In genomic region chr13:95756072-95756471, GRCh38 we compare ENCODE assay signal across 2 cellular contexts.
A peak's percentile ranks its signal among the peaks of the same experiment; 100 is the strongest.
TF ChIP-seq lines count a peak whose summit lies in the region.

No MANE protein-coding gene starts in this region.

TF ChIP-seq in Ishikawa, 13 proteins besides CTCF, POLR2A, EP300 and RAD21:
- TF ChIP-seq NFIC (IDR thresholded peaks at IDR 0.05) (no peak), CEBPB (IDR thresholded peaks at IDR 0.05) (peak; percentile 58)

TF ChIP-seq in HepG2, 621 proteins besides CTCF, POLR2A, EP300 and RAD21:
- TF ChIP-seq NR0B2 (CRISPR knock-in tag; IDR thresholded peaks at IDR 0.05): no peak
- TF ChIP-seq CEBPG (CRISPR knock-in tag; IDR thresholded peaks at IDR 0.05): 0 out of 2 replicates have a peak, but pooled peaks have one; percentile 6
- TF ChIP-seq ZNF263 (CRISPR knock-in tag; IDR thresholded peaks at IDR 0.05): no peak
- no peak for TF ChIP-seq HIVEP1 (CRISPR knock-in tag; IDR thresholded peaks at IDR 0.05)
- TF ChIP-seq CEBPB (IDR thresholded peaks at IDR 0.05; ENCODE audit: borderline replicate concordance, low read depth, low read length): peak; percentile 16; the same call in 1 of the 2 replicates
- TF ChIP-seq REPIN1 (CRISPR knock-in tag; IDR thresholded peaks at IDR 0.05; ENCODE audit: borderline replicate concordance, low read depth): no peak
- TF ChIP-seq MED1 (CRISPR knock-in tag; IDR thresholded peaks at IDR 0.05): no peak
- no peak for TF ChIP-seq TFDP1 (CRISPR knock-in tag; IDR thresholded peaks at IDR 0.05; ENCODE audit: borderline replicate concordance)
- TF ChIP-seq PCBP1 (IDR thresholded peaks at IDR 0.05; ENCODE audit: borderline replicate concordance, low read depth, low read length): no peak
- TF ChIP-seq PITX1 (CRISPR knock-in tag; IDR thresholded peaks at IDR 0.05): no peak
- TF ChIP-seq JDP2 (CRISPR knock-in tag; IDR thresholded peaks at IDR 0.05; ENCODE audit: borderline replicate concordance): no peak
